ENCODE assay signal across 16 cellular contexts in the genomic region with DNA sequence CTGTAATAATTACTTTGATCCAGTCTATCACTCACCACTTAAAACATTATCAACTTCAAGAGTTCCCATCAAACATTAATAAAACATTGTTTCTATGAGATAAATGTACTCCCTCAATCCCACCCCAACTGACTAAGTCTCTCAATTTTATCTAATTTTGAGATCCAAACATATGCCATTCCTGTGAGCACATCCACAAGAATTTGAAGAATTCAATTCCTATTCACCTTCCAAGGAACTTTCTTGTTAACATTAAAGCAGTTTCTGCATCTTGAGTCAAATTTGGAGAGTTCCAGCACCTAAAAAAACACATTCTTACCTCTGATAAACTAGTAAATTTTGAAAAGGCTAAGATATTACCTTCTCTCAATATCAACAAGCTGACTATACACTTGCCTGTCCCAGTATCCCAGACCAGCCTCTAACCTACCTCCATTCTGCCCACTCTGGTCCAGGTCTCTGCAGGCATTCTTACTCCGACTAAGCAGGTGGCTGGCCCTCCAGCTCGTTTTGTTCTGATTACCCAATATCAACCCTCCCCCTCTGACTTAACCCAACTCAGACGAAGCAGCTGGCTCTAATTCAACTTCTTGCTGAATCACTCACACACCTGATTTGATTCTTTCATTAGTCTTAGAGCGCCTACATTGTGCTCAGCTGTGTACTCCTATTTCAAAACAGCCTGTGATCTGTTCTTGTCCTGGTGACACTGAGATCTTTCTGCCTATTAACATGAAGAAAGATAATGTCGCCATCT.
DNase-seq lines count a peak whose midpoint lies in the region; ATAC-seq, FAIRE-seq and TF ChIP-seq lines count a peak whose summit lies in the region.
"Had no signal": no experiment of that assay in that cellular context is flagged by ENCODE, and none has a peak within 500 bp of the region (broad histone marks: within the 10 kb centered on the region; RNA-seq: fewer than 3 reads in every experiment).

No MANE protein-coding gene starts in this region.

- H3K36me3 Mint-ChIP-seq in astrocyte (ENCODE audit: low read depth, unreplicated experiment) = no peaks in the 10 kb centered on the region
- H3K36me3 Mint-ChIP-seq in activated CD4-positive, alpha-beta T cell treated with anti-CD3 and anti-CD28 coated beads, Interleukin-2, amount 10 ng/mL, durations not matched to agents 24 days and 14 days (ENCODE audit: low read depth) = no peaks in the 10 kb centered on the region
- H3K36me3 Mint-ChIP-seq: stimulated activated memory B cell treated with anti-CD40 and anti-IgM and Interleukin-4, amounts not matched to agents 10 μg/mL and 1 μg/mL and 100 μg/mL, for 72 hours had no signal

- H3K9me1 ChIP-seq in keratinocyte (ENCODE audit: control insufficient read depth, extremely low read depth, insufficient read depth, low read length) = no peaks in the 10 kb centered on the region

- dilution Hi-C loops in keratinocyte (cut with MboI; ENCODE audit: extremely low pct_ligation_motif_present, low sequenced_read_pairs) = no loop called here

- no peak overlapping the region for H3K4me3 Mint-ChIP-seq in astrocyte (ENCODE audit: unreplicated experiment)
- no peak overlapping the region for H3K4me3 Mint-ChIP-seq in activated CD4-positive, alpha-beta T cell treated with anti-CD3 and anti-CD28 coated beads, Interleukin-2, amount 10 ng/mL, durations not matched to agents 24 days and 14 days
- H3K4me3 Mint-ChIP-seq: activated CD4-positive, alpha-beta memory T cell treated with anti-CD3 and anti-CD28 coated beads, Interleukin-2, amount 10 ng/mL, durations not matched to agents 7 days and 5 days; B cell; stimulated activated memory B cell treated with anti-CD40 and anti-IgM and Interleukin-4, amounts not matched to agents 10 μg/mL and 1 μg/mL and 100 μg/mL, for 72 hours had no signal

- H4K20me1 ChIP-seq in astrocyte (ENCODE audit: insufficient read depth, low read length) = no peaks in the 10 kb centered on the region
- no peaks in the 10 kb centered on the region for H4K20me1 ChIP-seq in keratinocyte (ENCODE audit: control insufficient read depth, extremely low read depth, insufficient read depth, low read length)

- H3K79me2 ChIP-seq in astrocyte (ENCODE audit: insufficient read depth, low read length) = no peaks in the 10 kb centered on the region
- no peaks in the 10 kb centered on the region for H3K79me2 ChIP-seq in keratinocyte (ENCODE audit: control insufficient read depth, insufficient read depth, low read length)

- no peaks in the 10 kb centered on the region for H3K27me3 Mint-ChIP-seq in astrocyte (ENCODE audit: low read depth, unreplicated experiment)
- H3K27me3 Mint-ChIP-seq in activated CD4-positive, alpha-beta T cell treated with anti-CD3 and anti-CD28 coated beads, Interleukin-2, amount 10 ng/mL, durations not matched to agents 24 days and 14 days = no peaks in the 10 kb centered on the region
- H3K27me3 Mint-ChIP-seq: activated CD4-positive, alpha-beta memory T cell treated with anti-CD3 and anti-CD28 coated beads, Interleukin-2, amount 10 ng/mL, durations not matched to agents 7 days and 5 days; B cell; stimulated activated memory B cell treated with anti-CD40 and anti-IgM and Interleukin-4, amounts not matched to agents 10 μg/mL and 1 μg/mL and 100 μg/mL, for 72 hours had no signal

- H3K27ac Mint-ChIP-seq in astrocyte (ENCODE audit: unreplicated experiment) = peak overlapping the region; percentile 16
- no peak overlapping the region for H3K27ac Mint-ChIP-seq in activated CD4-positive, alpha-beta T cell treated with anti-CD3 and anti-CD28 coated beads, Interleukin-2, amount 10 ng/mL, durations not matched to agents 24 days and 14 days
- H3K27ac Mint-ChIP-seq: activated CD4-positive, alpha-beta memory T cell treated with anti-CD3 and anti-CD28 coated beads, Interleukin-2, amount 10 ng/mL, durations not matched to agents 7 days and 5 days; B cell; stimulated activated memory B cell treated with anti-CD40 and anti-IgM and Interleukin-4, amounts not matched to agents 10 μg/mL and 1 μg/mL and 100 μg/mL, for 72 hours had no signal

- H3K9me3 ChIP-seq in astrocyte (ENCODE audit: insufficient read depth, low read depth, low read length) (no peaks in the 10 kb centered on the region), keratinocyte (ENCODE audit: control insufficient read depth, low read depth, low read length) (no peaks in the 10 kb centered on the region)
- H3K9me3 ChIP-seq: left ventricle myocardium inferior had no signal

- intact Hi-C loops in activated CD4-positive, alpha-beta T cell treated with anti-CD3 and anti-CD28 coated beads, Interleukin-2, amount 10 ng/mL, durations not matched to agents 24 days and 14 days (cut with micrococcal nuclease) = no loop called here

- H3K27ac ChIP-seq in astrocyte (ENCODE audit: low read depth, low read length) = no peak overlapping the region
- H3K27ac ChIP-seq in keratinocyte (ENCODE audit: control insufficient read depth, insufficient read depth, low read length) = no peak overlapping the region
- H3K27ac ChIP-seq: left ventricle myocardium inferior had no signal

- DNase-seq in ACHN (peak; percentile 58), HPDE6-E6E7 (ENCODE audit: extremely low spot score) (peak; percentile 29), astrocyte (ENCODE audit: low read depth) (peak; percentile 70), keratinocyte (ENCODE audit: low read depth, low spot score) (no peak), T1000 (lab: John Stamatoyannopoulos, UW) (no peak)
- no peak for DNase-seq in activated CD4-positive, alpha-beta T cell treated with anti-CD3 and anti-CD28 coated beads, Interleukin-2, amount 10 ng/mL, durations not matched to agents 24 days and 14 days
- DNase-seq: activated CD4-positive, alpha-beta memory T cell treated with anti-CD3 and anti-CD28 coated beads, Interleukin-2, amount 10 ng/mL, durations not matched to agents 7 days and 5 days; activated effector memory CD4-positive, alpha-beta T cell treated with anti-CD3 and anti-CD28 coated beads, Interleukin-2, amount 50 U/mL, for 16 hours; foreskin melanocyte; left ventricle myocardium inferior; NCI-H1417 treated with DMSO at 0.1 percent for 48 hours; stimulated activated CD4-positive, alpha-beta T cell treated with anti-CD3 and anti-CD28 coated beads, Interleukin-1b, Interleukin-23, amount 100 ng/mL, for 48 hours had no signal

- FAIRE-seq in astrocyte (lab: Jason Lieb, UNC) = peak; percentile 59
- FAIRE-seq in keratinocyte (lab: Jason Lieb, UNC) = peak; percentile 57

- ATAC-seq in HG03571 (IDR thresholded peaks at IDR 0.05; ENCODE audit: unreplicated experiment) = no peak
- no peak for ATAC-seq in GM18909 (IDR thresholded peaks at IDR 0.05; ENCODE audit: poor library complexity, unreplicated experiment)
- ATAC-seq: stimulated activated memory B cell treated with anti-CD40 and anti-IgM and Interleukin-4, amounts not matched to agents 10 μg/mL and 1 μg/mL and 100 μg/mL, for 72 hours had no signal

- no peaks in the 10 kb centered on the region for H3K36me3 ChIP-seq in astrocyte (ENCODE audit: insufficient read depth, low read length)
- H3K36me3 ChIP-seq in keratinocyte (ENCODE audit: control insufficient read depth in 2 of 2, extremely low read depth in 1 of 2, insufficient read depth in 2 of 2, low read length in 2 of 2) = no peaks in the 10 kb centered on the region
- H3K36me3 ChIP-seq: left ventricle myocardium inferior had no signal

- in situ Hi-C loops in ACHN (cut with HindIII; ENCODE audit: low pct_ligation_motif_present, low pct_unique_long_range_greater_than_20kb, low sequenced_read_pairs) = no loop called here

- H2AFZ ChIP-seq in astrocyte (ENCODE audit: low read depth, low read length) (no peak overlapping the region), keratinocyte (ENCODE audit: control insufficient read depth, low read length) (no peak overlapping the region)

- H3K4me1 ChIP-seq in astrocyte (ENCODE audit: insufficient read depth, low read length) (peaks cover 13% of the 10 kb centered on the region), keratinocyte (ENCODE audit: control insufficient read depth, extremely low read depth, insufficient read depth, low read length) (peaks cover 9% of the 10 kb centered on the region)
- H3K4me1 ChIP-seq: left ventricle myocardium inferior had no signal

- no peaks in the 10 kb centered on the region for H3K27me3 ChIP-seq in astrocyte (ENCODE audit: insufficient read depth, low read length)
- no peaks in the 10 kb centered on the region for H3K27me3 ChIP-seq in keratinocyte (ENCODE audit: control insufficient read depth, extremely low read depth, insufficient read depth, low read length)

- peak overlapping the region; percentile 65 for H3K4me2 ChIP-seq in astrocyte (ENCODE audit: low read length)
- H3K4me2 ChIP-seq in keratinocyte (ENCODE audit: control insufficient read depth, extremely low read depth, insufficient read depth, low read depth, low read length) = no peak overlapping the region

- no peaks in the 10 kb centered on the region for H3K9me3 Mint-ChIP-seq in astrocyte (ENCODE audit: unreplicated experiment)
- no peaks in the 10 kb centered on the region for H3K9me3 Mint-ChIP-seq in activated CD4-positive, alpha-beta T cell treated with anti-CD3 and anti-CD28 coated beads, Interleukin-2, amount 10 ng/mL, durations not matched to agents 24 days and 14 days
- H3K9me3 Mint-ChIP-seq: activated CD4-positive, alpha-beta memory T cell treated with anti-CD3 and anti-CD28 coated beads, Interleukin-2, amount 10 ng/mL, durations not matched to agents 7 days and 5 days had no signal

- H3K9ac ChIP-seq in astrocyte (ENCODE audit: low read length) = no peak overlapping the region
- H3K9ac ChIP-seq in keratinocyte (ENCODE audit: control insufficient read depth, extremely low read depth, insufficient read depth, low read length) = no peak overlapping the region

- H3K4me1 Mint-ChIP-seq in astrocyte (ENCODE audit: low read depth, unreplicated experiment) = peaks cover 10% of the 10 kb centered on the region
- no peaks in the 10 kb centered on the region for H3K4me1 Mint-ChIP-seq in activated CD4-positive, alpha-beta T cell treated with anti-CD3 and anti-CD28 coated beads, Interleukin-2, amount 10 ng/mL, durations not matched to agents 24 days and 14 days
- H3K4me1 Mint-ChIP-seq: activated CD4-positive, alpha-beta memory T cell treated with anti-CD3 and anti-CD28 coated beads, Interleukin-2, amount 10 ng/mL, durations not matched to agents 7 days and 5 days; B cell; stimulated activated memory B cell treated with anti-CD40 and anti-IgM and Interleukin-4, amounts not matched to agents 10 μg/mL and 1 μg/mL and 100 μg/mL, for 72 hours had no signal

- TF ChIP-seq CTCF in astrocyte (IDR thresholded peaks at IDR 0.05; ENCODE audit: insufficient read depth, low read depth, low read length) (no peak), keratinocyte (optimal IDR thresholded peaks at IDR 0.05 in 1 of 3, IDR thresholded peaks at IDR 0.05 in 1 of 3, conservative IDR thresholded peaks at IDR 0.05 in 1 of 3; ENCODE audit: extremely low read depth in 1 of 3, insufficient read depth in 2 of 3, low read length in 3 of 3) (no peak)

- H3K4me3 ChIP-seq in astrocyte (ENCODE audit: insufficient read depth, low read depth, low read length) (no peak overlapping the region), keratinocyte (ENCODE audit: control insufficient read depth in 2 of 3, extremely low read depth in 1 of 3, insufficient read depth in 2 of 3, low read depth in 1 of 3, low read length in 3 of 3) (no peak overlapping the region)
- H3K4me3 ChIP-seq: left ventricle myocardium inferior had no signal

Comparison
In these comparisons a context has a peak if more than half of its experiments do, and no peak if none do; other contexts are left out.
1. DNase-seq: peak in ACHN (single experiment), HPDE6-E6E7 (single experiment) and astrocyte (single experiment); none in keratinocyte (single experiment), T1000 (single experiment) and activated CD4-positive, alpha-beta T cell treated with anti-CD3 and anti-CD28 coated beads, Interleukin-2, amount 10 ng/mL, durations not matched to agents 24 days and 14 days (single experiment).